8 cellular contexts compared by ENCODE assay signal in the genomic region with DNA sequence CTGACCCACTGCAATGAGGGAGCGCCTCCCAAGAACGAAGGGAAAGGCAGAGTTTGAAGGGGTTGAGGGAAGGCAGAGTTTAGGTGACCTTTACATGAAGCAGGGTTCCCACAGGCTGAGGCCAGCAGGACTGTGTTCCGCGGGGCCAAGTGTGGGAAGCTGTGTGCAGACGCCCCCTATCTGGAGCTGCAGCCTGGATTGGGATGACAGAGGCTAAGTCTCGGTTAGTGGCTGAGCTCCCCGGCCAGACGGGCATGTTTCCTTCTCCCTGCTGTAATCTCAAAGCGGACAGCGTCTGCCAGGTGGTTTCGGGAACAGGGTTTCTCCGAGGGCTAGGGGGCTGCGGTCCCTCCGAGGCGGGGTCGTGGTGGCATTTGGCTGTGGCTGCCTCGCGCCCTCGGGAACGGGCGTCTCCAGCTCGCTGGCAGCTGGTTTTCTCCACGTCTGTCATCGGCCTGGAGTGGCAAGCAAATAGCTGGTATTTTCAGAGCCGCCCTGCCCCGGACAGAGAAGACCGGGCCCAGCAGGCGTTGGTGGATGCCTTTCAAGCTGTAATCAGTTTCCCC. TPM values are rescaled to one million over a fixed set of nuclear protein-coding genes. Genes with fewer than 3 reads are reported as not detected.
DNase-seq lines count a peak whose midpoint lies in the region; ATAC-seq and TF ChIP-seq lines count a peak whose summit lies in the region.

No MANE protein-coding gene starts in this region.

- peak overlapping the region; percentile 10; the same call in 1 of the 2 replicates for H4K5ac ChIP-seq in IMR-90 (ENCODE audit: low read depth, low read length)

- peak overlapping the region; percentile 91 for H3K14ac ChIP-seq in IMR-90 (replicated peaks; ENCODE audit: low read depth, low read length)

- ATAC-seq in GM19455 (IDR thresholded peaks at IDR 0.05; ENCODE audit: unreplicated experiment), result peak; percentile 22
- ATAC-seq in IMR-90 (ENCODE audit: low read depth), result peak; percentile 50
- peak; percentile 66 for ATAC-seq in left colon
- ATAC-seq in stimulated activated memory B cell treated with anti-CD40 and anti-IgM and Interleukin-4, amounts not matched to agents 10 μg/mL and 1 μg/mL and 100 μg/mL, for 72 hours, result peak; percentile 1
- no peak for ATAC-seq in HG03097 (IDR thresholded peaks at IDR 0.05; ENCODE audit: low FRiP score, unreplicated experiment)

- peak; percentile 58 for TF ChIP-seq CTCF in IMR-90 (conservative IDR thresholded peaks at IDR 0.05; ENCODE audit: low read depth, low read length)

- peaks cover 34% of the 10 kb centered on the region for H4K20me1 ChIP-seq in IMR-90 (ENCODE audit: insufficient read depth, low read length)

- CTCF ChIA-PET in IMR-90 (lab: Yijun Ruan, JAX), result interaction anchor here (0.8 to 1.4 kb wide), 5 partner anchors 11 to 52 kb away, joined by 3 to 6 read pairs (median 4); a partner anchor contains a TSS

- no peaks in the 10 kb centered on the region for H3K27me3 ChIP-seq in IMR-90 (ENCODE audit: control insufficient read depth, insufficient read depth, low read length)

- peak overlapping the region; percentile 93 for H3K4me2 ChIP-seq in IMR-90 (ENCODE audit: low read depth, low read length)

- no peaks in the 10 kb centered on the region for H3K9me3 ChIP-seq in IMR-90 (ENCODE audit: control insufficient read depth, insufficient read depth, low read length)

- peaks cover 24% of the 10 kb centered on the region for H3K9me1 ChIP-seq in IMR-90 (ENCODE audit: insufficient read depth, low read length)

- H3K4me3 Mint-ChIP-seq in stimulated activated memory B cell treated with anti-CD40 and anti-IgM and Interleukin-4, amounts not matched to agents 10 μg/mL and 1 μg/mL and 100 μg/mL, for 72 hours, result peak overlapping the region; percentile 89

- peak overlapping the region; percentile 70 for H2BK5ac ChIP-seq in IMR-90 (ENCODE audit: low read depth, low read length, poor library complexity, severe bottlenecking)

- H3K27ac ChIP-seq in IMR-90 (ENCODE audit: insufficient read depth, low read length), result peak overlapping the region; percentile 61

- peak overlapping the region; percentile 85 for H2AK5ac ChIP-seq in IMR-90 (ENCODE audit: low read depth, low read length)

- H3K79me1 ChIP-seq in IMR-90 (ENCODE audit: low read depth in 1 of 2, low read length in 2 of 2), result peaks cover 7 to 42% of the 10 kb centered on the region in 2 experiments

- no peak for TF ChIP-seq POLR2A in IMR-90 (IDR thresholded peaks at IDR 0.05; ENCODE audit: low read depth, low read length)

- BruUV-seq in IMR-90 (replicated peaks; lab: Mats Ljungman, UMichigan), result no TSS peak

- POLR2A ChIA-PET in IMR-90 (lab: Charles Lee; ENCODE audit: unreplicated experiment), result interaction anchor here (0.6 to 1.2 kb wide), 2 partner anchors 10 to 370 kb away, joined by 3 read pairs; no protein-coding TSS in a partner anchor

- peak overlapping the region; percentile 86 for H2BK120ac ChIP-seq in IMR-90 (ENCODE audit: low read depth, low read length)

- peak overlapping the region; percentile 80; the same call in 1 of the 2 replicates for H3K23ac ChIP-seq in IMR-90 (ENCODE audit: low read depth, low read length)

- peaks cover 3% of the 10 kb centered on the region; the same call in 1 of the 2 replicates for H3K36me3 ChIP-seq in IMR-90 (ENCODE audit: control insufficient read depth, insufficient read depth, low read length)

- peak overlapping the region; percentile 3 to 77; a peak in 2 of 4 replicates for H4K8ac ChIP-seq in IMR-90 (ENCODE audit: low read depth in 2 of 2, low read length in 2 of 2)

- dilution Hi-C loops in IMR-90 (cut with HindIII; ENCODE audit: low sequenced_read_pairs, unreplicated experiment), result no loop called here

- 10% methylated on average over 14 of the region's 28 CpGs; no CpG with 5 or more reads in 1 of the 2 experiments for WGBS in IMR-90 (ENCODE audit: extremely low coverage in 2 of 2, insufficient read length in 1 of 2), 2 experiments

- in situ Hi-C loops in IMR-90 (cut with MboI; ENCODE audit: low sequenced_read_pairs), result no loop called here

- DNase-seq in DMS 273 (lab: John Stamatoyannopoulos, UW; ENCODE audit: unreplicated experiment) (peak; percentile 82), IMR-90 (peak; percentile 60), SKM-1 treated with dmso at 0.1 percent for 144 hours (lab: John Stamatoyannopoulos, UW; ENCODE audit: unreplicated experiment) (peak; percentile 40), dedifferentiated amniotic fluid mesenchymal stem cell (ENCODE audit: extremely low spot score) (peak; percentile 31), left colon (peak; percentile 78 to 80)

- peak overlapping the region; percentile 97 for H2AFZ ChIP-seq in IMR-90 (replicated peaks; ENCODE audit: low read length, poor library complexity)

- peak overlapping the region; percentile 62; the same call in 1 of the 2 replicates for H4K91ac ChIP-seq in IMR-90 (ENCODE audit: insufficient read depth, low read depth, low read length)

- peak overlapping the region; percentile 55; the same call in 2 of the 3 replicates for H2BK15ac ChIP-seq in IMR-90 (ENCODE audit: low read depth, low read length)

- H3K56ac ChIP-seq in IMR-90 (ENCODE audit: extremely low read depth, insufficient read depth, low read length), result peak overlapping the region; percentile 38; the same call in 1 of the 2 replicates

- H2BK20ac ChIP-seq in IMR-90 (ENCODE audit: low read depth, low read length), result peak overlapping the region; percentile 71

- peak overlapping the region; percentile 66 for H3K9ac ChIP-seq in IMR-90 (ENCODE audit: low read depth, low read length)

- peak overlapping the region; percentile 81 for H3K4me3 ChIP-seq in IMR-90 (ENCODE audit: insufficient read depth, low read depth, low read length)

- H3K18ac ChIP-seq in IMR-90 (ENCODE audit: low read depth, low read length), result no peak overlapping the region

- intact Hi-C loops in IMR-90 (cut with micrococcal nuclease) (loop anchor here (5.0 kb wide), 2 partner anchors 150 to 180 kb away; no protein-coding TSS in a partner anchor), left colon (cut with DNase I, micrococcal nuclease) (loop anchor here in 1 of 2 donors (5.0 kb wide), 1 partner anchor 50 kb away; a partner anchor contains a TSS)

- peak; percentile 60 for TF ChIP-seq RAD21 in IMR-90 (IDR thresholded peaks at IDR 0.05; ENCODE audit: low read length)

- H3K27me3 Mint-ChIP-seq in stimulated activated memory B cell treated with anti-CD40 and anti-IgM and Interleukin-4, amounts not matched to agents 10 μg/mL and 1 μg/mL and 100 μg/mL, for 72 hours, result peaks cover 17% of the 10 kb centered on the region

- peak overlapping the region; percentile 77 for H3K27ac Mint-ChIP-seq in stimulated activated memory B cell treated with anti-CD40 and anti-IgM and Interleukin-4, amounts not matched to agents 10 μg/mL and 1 μg/mL and 100 μg/mL, for 72 hours

- H2AK9ac ChIP-seq in IMR-90 (replicated peaks; ENCODE audit: low read depth, low read length, poor library complexity), result peak overlapping the region; percentile 93

- H3K4me1 Mint-ChIP-seq in stimulated activated memory B cell treated with anti-CD40 and anti-IgM and Interleukin-4, amounts not matched to agents 10 μg/mL and 1 μg/mL and 100 μg/mL, for 72 hours, result peaks cover 27% of the 10 kb centered on the region

- H3K9me3 Mint-ChIP-seq in stimulated activated memory B cell treated with anti-CD40 and anti-IgM and Interleukin-4, amounts not matched to agents 10 μg/mL and 1 μg/mL and 100 μg/mL, for 72 hours, result peaks cover 5% of the 10 kb centered on the region

- peaks cover 13% of the 10 kb centered on the region for H3K4me1 ChIP-seq in IMR-90 (ENCODE audit: control insufficient read depth, insufficient read depth, low read length)

- H3K36me3 Mint-ChIP-seq in stimulated activated memory B cell treated with anti-CD40 and anti-IgM and Interleukin-4, amounts not matched to agents 10 μg/mL and 1 μg/mL and 100 μg/mL, for 72 hours, result no peaks in the 10 kb centered on the region

- peak overlapping the region; percentile 90 for H3K4ac ChIP-seq in IMR-90 (ENCODE audit: low read depth, low read length)

TF ChIP-seq in IMR-90, 13 proteins besides CTCF, POLR2A, EP300 and RAD21:
- TF ChIP-seq SMC3 (IDR thresholded peaks at IDR 0.05; ENCODE audit: low read depth, low read length) (peak; percentile 38), FOS (IDR thresholded peaks at IDR 0.05; ENCODE audit: low read depth, low read length) (no peak)
TF ChIP-seq in IMR-90: peak in this region for 1.

RNA-seq across cellular contexts. Expression of a gene that starts 0.7 kb away (rescaled TPM):
- 72.4 and 81.4 TPM in 2 replicates for total RNA-seq in IMR-90 (2012; rRNA removed)
- 83.1 TPM in 2 replicates for polyA plus RNA-seq in IMR-90 (2012; rRNA removed)
- 62.2 and 67.4 TPM in 2 replicates for polyA plus RNA-seq in IMR-90 (2012; cell fraction: cytosol; rRNA removed)
- polyA plus RNA-seq in IMR-90 (2012; cell fraction: nucleus; rRNA removed; ENCODE audit: low replicate concordance), result 106 and 206 TPM in 2 replicates
- total RNA-seq in left colon, result 100 to 1,000 TPM; 275 to 329 TPM

RNA-seq across cellular contexts. Expression of a gene that starts 51.7 kb away (rescaled TPM):
- total RNA-seq in IMR-90 (2012; rRNA removed), result 53.6 and 61.1 TPM in 2 replicates
- polyA plus RNA-seq in IMR-90 (2012; rRNA removed), result 98.4 and 98.6 TPM in 2 replicates
- 79.7 and 106 TPM in 2 replicates for polyA plus RNA-seq in IMR-90 (2012; cell fraction: cytosol; rRNA removed)
- 204 and 302 TPM in 2 replicates for polyA plus RNA-seq in IMR-90 (2012; cell fraction: nucleus; rRNA removed; ENCODE audit: low replicate concordance)
- 100 to 1,000 TPM; 135 to 157 TPM for total RNA-seq in left colon

Comparison
In these comparisons a context has a peak if more than half of its experiments do, and no peak if none do; other contexts are left out.
1. DNase-seq: peak in every context shown above with its lines; median percentile 82 in DMS 273; 79 in left colon; 60 in IMR-90; 40 in SKM-1 treated with dmso at 0.1 percent for 144 hours; 31 in dedifferentiated amniotic fluid mesenchymal stem cell.